24 cellular contexts compared by ENCODE assay signal in the genomic region with DNA sequence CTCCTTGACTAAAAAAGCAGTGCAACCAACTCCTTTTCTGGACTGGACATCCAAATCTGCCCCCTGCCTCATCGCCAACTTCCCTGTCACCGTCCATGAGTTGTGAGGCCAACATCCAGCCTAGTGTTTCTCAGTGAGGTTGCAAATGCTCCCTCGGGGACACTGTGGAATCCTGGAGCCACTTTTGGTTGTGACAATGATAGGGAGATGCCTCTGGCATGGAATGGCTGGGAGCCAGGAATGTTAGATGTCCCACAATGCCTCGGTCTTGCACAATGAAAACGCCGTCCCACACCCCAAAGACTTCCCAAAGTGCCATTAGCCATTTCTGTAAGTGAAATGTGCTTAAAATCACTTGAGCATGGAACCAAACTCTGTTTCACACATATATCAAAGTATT.
"Had no signal": no experiment of that assay in that cellular context is flagged by ENCODE, and none has a peak within 500 bp of the region (broad histone marks: within the 10 kb centered on the region; RNA-seq: fewer than 3 reads in every experiment).

No MANE protein-coding gene starts in this region.

- H3K27me3 ChIP-seq: esophagus muscularis mucosa, foreskin keratinocyte, gastroesophageal sphincter, heart left ventricle, hepatocyte, neural progenitor cell, right lobe of liver, stomach, thyroid gland had no signal

- H2AFZ ChIP-seq: hepatocyte, neural progenitor cell, parathyroid adenoma had no signal

- ATAC-seq: foreskin keratinocyte; gastroesophageal sphincter; heart left ventricle; left lobe of liver; mucosa of descending colon; naive thymus-derived CD4-positive, alpha-beta T cell; right lobe of liver; stimulated activated effector memory CD8-positive, alpha-beta T cell treated with anti-CD3 and anti-CD28 coated beads, Interleukin-12 subunit alpha, Interleukin-12 subunit beta, amount 100 ng/mL, for 72 hours had no signal

- H3K27ac ChIP-seq: coronary artery, esophagus muscularis mucosa, foreskin keratinocyte, gastroesophageal sphincter, heart left ventricle, hepatocyte, neural progenitor cell, parathyroid adenoma, right lobe of liver, stomach, thyroid gland had no signal

- H3K4me3 ChIP-seq: coronary artery, esophagus muscularis mucosa, gastroesophageal sphincter, heart left ventricle, hepatocyte, lung, mucosa of descending colon, neural progenitor cell, right lobe of liver, smooth muscle cell, stomach, thyroid gland had no signal

- H3K36me3 ChIP-seq: esophagus muscularis mucosa, neural progenitor cell, right lobe of liver, thyroid gland had no signal

- H3K4me1 ChIP-seq: esophagus muscularis mucosa, foreskin keratinocyte, gastroesophageal sphincter, parathyroid adenoma, right lobe of liver, stomach had no signal

- H3K4me2 ChIP-seq: hepatocyte, neural progenitor cell, smooth muscle cell had no signal

- FAIRE-seq: endothelial cell of umbilical vein, kidney had no signal

- H3K79me2 ChIP-seq: hepatocyte, parathyroid adenoma had no signal

- H3K9ac ChIP-seq: neural progenitor cell, parathyroid adenoma had no signal

- H3K9me3 ChIP-seq: esophagus muscularis mucosa, gastroesophageal sphincter, heart left ventricle, mucosa of descending colon, right lobe of liver, stomach, thyroid gland had no signal

- DNase-seq: dermis blood vessel endothelial cell; effector memory CD4-positive, alpha-beta T cell; foreskin keratinocyte; heart left ventricle; kidney; mucosa of descending colon; naive thymus-derived CD4-positive, alpha-beta T cell; right lobe of liver; stimulated activated CD4-positive, alpha-beta T cell treated with anti-CD3 and anti-CD28 coated beads, Interleukin-2, amount 100 ng/mL, for 24 hours; stimulated activated CD4-positive, alpha-beta T cell treated with anti-CD3 and anti-CD28 coated beads, Interleukin-4, amount 100 ng/mL, for 24 hours; stimulated activated naive CD4-positive, alpha-beta T cell treated with Interleukin-2 at 50 U/mL for 16 hours; stomach; thyroid gland had no signal
